In the genomic region with DNA sequence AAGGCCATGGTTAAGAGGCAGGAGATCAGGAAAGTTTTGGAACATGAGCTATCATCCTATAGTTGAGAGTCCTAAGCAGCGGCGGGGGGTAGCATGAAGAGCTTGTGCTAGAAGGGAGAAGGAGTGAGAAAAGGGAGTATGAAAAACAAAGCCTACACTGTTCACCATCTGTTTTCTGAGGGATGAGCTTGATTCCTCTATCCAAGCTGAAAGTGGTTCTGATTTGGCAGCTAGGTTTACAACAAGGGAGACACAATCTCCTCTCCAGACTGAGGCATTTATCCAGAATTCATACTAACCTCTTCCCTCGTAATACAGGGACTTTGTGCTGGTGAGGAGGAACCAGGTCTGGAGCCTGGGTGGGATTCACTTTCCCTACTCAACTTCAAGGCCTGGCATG, we compare ENCODE assay signal across 20 cellular contexts. TPM values are rescaled to one million over a fixed set of nuclear protein-coding genes. Genes with fewer than 3 reads are reported as not detected.
DNase-seq lines count a peak whose midpoint lies in the region; ATAC-seq and TF ChIP-seq lines count a peak whose summit lies in the region.
"Had no signal": no experiment of that assay in that cellular context is flagged by ENCODE, and none has a peak within 500 bp of the region (broad histone marks: within the 10 kb centered on the region; RNA-seq: fewer than 3 reads in every experiment).

No MANE protein-coding gene starts in this region.

- no peak overlapping the region for H3K4me3 ChIP-seq in cardiac muscle cell
- no peak overlapping the region for H3K4me3 ChIP-seq in esophagus muscularis mucosa
- H3K4me3 ChIP-seq in gastrocnemius medialis = no peak overlapping the region
- H3K4me3 ChIP-seq in stomach = no peak overlapping the region
- H3K4me3 ChIP-seq: BLaER1, GM12878, GM23338, K562 had no signal

- TF ChIP-seq CTCF in cardiac muscle cell (IDR thresholded peaks at IDR 0.05; ENCODE audit: low read depth, low read length) (no peak), esophagus muscularis mucosa (IDR thresholded peaks at IDR 0.05) (no peak), gastrocnemius medialis (IDR thresholded peaks at IDR 0.05 in 4 of 5, conservative IDR thresholded peaks at IDR 0.05 in 1 of 5) (no peak), stomach (IDR thresholded peaks at IDR 0.05) (no peak)

- peaks cover 91% of the 10 kb centered on the region for H3K4me1 ChIP-seq in cardiac muscle cell (ENCODE audit: low read depth)
- H3K4me1 ChIP-seq in esophagus muscularis mucosa = peaks cover 36 to 64% (median 47%) of the 10 kb centered on the region in 4 donors
- H3K4me1 ChIP-seq in gastrocnemius medialis = peaks cover 63% of the 10 kb centered on the region in 2 donors
- H3K4me1 ChIP-seq in stomach = peaks cover 16 to 41% (median 25%) of the 10 kb centered on the region in 4 donors
- H3K4me1 ChIP-seq: BLaER1 had no signal

- intact Hi-C loops in left cardiac atrium (cut with DNase I) = no loop called here
- intact Hi-C loops in esophagus muscularis mucosa (cut with DNase I) = no loop called here
- intact Hi-C loops in gastrocnemius medialis (cut with DNase I; ENCODE audit: low total_unique reads) = no loop called here
- intact Hi-C loops in stomach (cut with DNase I; ENCODE audit: low total_unique reads) = no loop called here

- ATAC-seq in left cardiac atrium (no peak), gastrocnemius medialis (no peak), GM21381 (IDR thresholded peaks at IDR 0.05; ENCODE audit: unreplicated experiment) (no peak), HG03135 (IDR thresholded peaks at IDR 0.05; ENCODE audit: unreplicated experiment) (no peak)
- ATAC-seq: GM12878, GM23338, K562 had no signal

- DNase-seq in cardiac muscle cell (ENCODE audit: low read depth in 1 of 2, low spot score in 1 of 2) (no peak), left cardiac atrium (no peak), esophagus muscularis mucosa (ENCODE audit: extremely low spot score) (no peak), gastrocnemius medialis (no peak), stomach (no peak)
- DNase-seq: CD4-positive, alpha-beta memory T cell; NCI-H1105 treated with DMSO at 0.1 percent for 48 hours; NCI-H1694; NCI-H2081 treated with DMSO at 0.1 percent for 48 hours; NCI-H510A; NCI-H82; RPMI8226 had no signal

- H3K27ac ChIP-seq in cardiac muscle cell = peak overlapping the region; percentile 63
- peak overlapping the region; percentile 70 for H3K27ac ChIP-seq in angular gyrus (ENCODE audit: low read depth, low read length)
- peak overlapping the region in 3 of 4 donors; percentile 53 to 71 (median 63) for H3K27ac ChIP-seq in esophagus muscularis mucosa (replicated peaks in 1 of 4)
- peak overlapping the region; percentile 87 to 96 (median 94) for H3K27ac ChIP-seq in gastrocnemius medialis
- H3K27ac ChIP-seq in stomach = peak overlapping the region in 2 of 5 donors; percentile 17 to 30
- H3K27ac ChIP-seq: BLaER1 had no signal

- TF ChIP-seq EP300 in esophagus muscularis mucosa (IDR thresholded peaks at IDR 0.05) (no peak), stomach (IDR thresholded peaks at IDR 0.05) (no peak)

- H3K36me3 ChIP-seq in cardiac muscle cell (no peaks in the 10 kb centered on the region), esophagus muscularis mucosa (no peaks in the 10 kb centered on the region), gastrocnemius medialis (no peaks in the 10 kb centered on the region), stomach (no peaks in the 10 kb centered on the region)
- H3K36me3 ChIP-seq: BLaER1 had no signal

- WGBS in esophagus muscularis mucosa = 80% methylated on average over 3 of the region's 3 CpGs
- 75 to 90% (median 82%) methylated on average over 3 of the region's 3 CpGs for WGBS in stomach, 5 donors

- in situ Hi-C loops in gastrocnemius medialis (cut with MboI; ENCODE audit: low sequenced_read_pairs in 4 of 4) = no loop called here

- H3K9me3 ChIP-seq in cardiac muscle cell (ENCODE audit: low read depth) (no peaks in the 10 kb centered on the region), esophagus muscularis mucosa (no peaks in the 10 kb centered on the region), gastrocnemius medialis (no peaks in the 10 kb centered on the region), stomach (no peaks in the 10 kb centered on the region)
- H3K9me3 ChIP-seq: BLaER1 had no signal

- H3K27me3 ChIP-seq in cardiac muscle cell = no peaks in the 10 kb centered on the region
- H3K27me3 ChIP-seq in esophagus muscularis mucosa = no peaks in the 10 kb centered on the region
- H3K27me3 ChIP-seq in gastrocnemius medialis = no peaks in the 10 kb centered on the region
- H3K27me3 ChIP-seq in stomach = peaks cover 0 to 8% (median 0%) of the 10 kb centered on the region in 3 donors

- TF ChIP-seq POLR2A in esophagus muscularis mucosa (IDR thresholded peaks at IDR 0.05; ENCODE audit: low read depth) = no peak
- no peak for TF ChIP-seq POLR2A in gastrocnemius medialis (IDR thresholded peaks at IDR 0.05)
- TF ChIP-seq POLR2A in stomach (IDR thresholded peaks at IDR 0.05) = no peak

RNA-seq across cellular contexts. Expression of a gene that starts 23.6 kb away (rescaled TPM):
- total RNA-seq in cardiac muscle cell (297 and 320 TPM in 2 replicates), left cardiac atrium (100 to 1,000 TPM in 1 of 2 donors, 10 to 100 TPM in 1; 56.2 to 119 TPM), esophagus muscularis mucosa (1,000 to 10,000 TPM in 2 of 4 donors, 100 to 1,000 TPM in 2; 389 to 1,047 (median 786) TPM), gastrocnemius medialis (1,000 to 10,000 TPM in 2 of 4 donors, 100 to 1,000 TPM in 2; 689 to 1,948 (median 1,054) TPM), stomach (100 to 1,000 TPM; 303 to 906 (median 347) TPM)
- polyA plus RNA-seq in cardiac muscle cell (235 and 253 TPM in 2 replicates), stomach (100 to 1,000 TPM; 198 to 358 (median 292) TPM)

RNA-seq across cellular contexts. Expression of a gene that starts 25.5 kb away (rescaled TPM):
- 0.11 TPM in 1 of 2 replicates, not detected in the other for total RNA-seq in cardiac muscle cell
- polyA plus RNA-seq in cardiac muscle cell = 0.11 and 0.16 TPM in 2 replicates
- total RNA-seq in left cardiac atrium = not detected
- total RNA-seq in esophagus muscularis mucosa = not detected
- total RNA-seq in gastrocnemius medialis = under 1 TPM in 1 of 4 donors, not detected in 3; 0.11 TPM
- total RNA-seq in stomach = not detected
- polyA plus RNA-seq in stomach = under 1 TPM in 2 of 3 donors, not detected in 1; 0.13 to 0.44 TPM
- total RNA-seq: A673; CD4-positive, alpha-beta memory T cell; GM12878; GM23338; K562 had no signal
- polyA plus RNA-seq: CD4-positive, alpha-beta memory T cell; GM12878; GM23338; K562 had no signal
